35 cellular contexts compared by ENCODE assay signal in the genomic region with DNA sequence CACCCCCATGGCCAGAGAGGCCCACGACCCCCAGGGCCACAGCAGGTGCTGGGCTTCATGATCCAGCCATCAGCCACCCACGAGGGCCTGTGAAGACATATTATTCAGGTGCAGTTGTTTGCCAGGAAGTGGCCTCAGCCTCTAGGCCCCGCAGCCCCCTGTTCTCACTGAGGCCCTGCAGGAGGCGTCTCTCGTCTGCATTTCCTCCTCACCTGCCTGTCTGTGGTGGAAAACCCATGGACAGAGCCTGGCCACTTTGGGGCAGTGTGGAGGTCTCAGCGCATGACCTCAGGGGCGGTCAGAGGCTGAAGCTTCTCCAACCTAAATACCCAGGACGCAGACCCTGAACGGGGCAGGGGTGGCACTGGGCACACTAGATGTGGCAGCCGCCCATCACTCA. TPM values are rescaled to one million over a fixed set of nuclear protein-coding genes. Genes with fewer than 3 reads are reported as not detected.
DNase-seq lines count a peak whose midpoint lies in the region; ATAC-seq and TF ChIP-seq lines count a peak whose summit lies in the region.
"Had no signal": no experiment of that assay in that cellular context is flagged by ENCODE, and none has a peak within 500 bp of the region (broad histone marks: within the 10 kb centered on the region; RNA-seq: fewer than 3 reads in every experiment).

No MANE protein-coding gene starts in this region.

- no peaks in the 10 kb centered on the region for H3F3A ChIP-seq in Loucy (ENCODE audit: low read depth)

- no peaks in the 10 kb centered on the region for H3K9me2 ChIP-seq in Loucy (replicated peaks; ENCODE audit: low read depth, low read length)

- no peak overlapping the region for H3K4me3 Mint-ChIP-seq in activated naive CD8-positive, alpha-beta T cell treated with anti-CD3 and anti-CD28 coated beads, Interleukin-2, amount 10 ng/mL, durations not matched to agents 7 days and 5 days
- H3K4me3 Mint-ChIP-seq in activated naive CD8-positive, alpha-beta T cell treated with anti-CD3 and anti-CD28 coated beads for 36 hours, result no peak overlapping the region
- H3K4me3 Mint-ChIP-seq in endodermal cell, result no peak overlapping the region
- H3K4me3 Mint-ChIP-seq: immature natural killer cell; memory B cell; stimulated activated naive CD8-positive, alpha-beta T cell treated with anti-CD3 and anti-CD28 coated beads, Interleukin-15, Interleukin-2, amounts not matched to agents 100 ng/mL and 50 ng/mL, for 24 hours had no signal

- intact Hi-C loops in spleen (cut with DNase I; ENCODE audit: low total_unique reads) (no loop called here), tibial artery (cut with DNase I; ENCODE audit: low total_unique reads) (no loop called here)

- peaks cover 11% of the 10 kb centered on the region for H3K4me1 Mint-ChIP-seq in activated naive CD8-positive, alpha-beta T cell treated with anti-CD3 and anti-CD28 coated beads, Interleukin-2, amount 10 ng/mL, durations not matched to agents 7 days and 5 days
- peaks cover 3% of the 10 kb centered on the region for H3K4me1 Mint-ChIP-seq in activated naive CD8-positive, alpha-beta T cell treated with anti-CD3 and anti-CD28 coated beads for 36 hours
- H3K4me1 Mint-ChIP-seq in endodermal cell, result peaks cover 8% of the 10 kb centered on the region

- TF ChIP-seq CTCF in Loucy (conservative IDR thresholded peaks at IDR 0.05; ENCODE audit: low read length) (peak; percentile 52), endodermal cell (conservative IDR thresholded peaks at IDR 0.05) (peak; percentile 65), spleen (IDR thresholded peaks at IDR 0.05 in 8 of 11, conservative IDR thresholded peaks at IDR 0.05 in 3 of 11) (no peak), tibial artery (IDR thresholded peaks at IDR 0.05) (no peak)

- no peak for DNase-seq in activated naive CD8-positive, alpha-beta T cell treated with anti-CD3 and anti-CD28 coated beads, Interleukin-2, amount 10 ng/mL, durations not matched to agents 7 days and 5 days
- no peak for DNase-seq in activated naive CD8-positive, alpha-beta T cell treated with anti-CD3 and anti-CD28 coated beads for 36 hours
- DNase-seq in endodermal cell (peak; percentile 83), spleen (peak; percentile 66), C1 segment of cervical spinal cord (lab: John Stamatoyannopoulos, UW) (no peak), HUDEP-2 (lab: John Stamatoyannopoulos, UW; ENCODE audit: unreplicated experiment in 76 of 76) (no peak), tibial artery (no peak)
- DNase-seq: activated CD4-positive, alpha-beta T cell treated with anti-CD3 and anti-CD28 coated beads for 1 hour; activated T-cell treated with anti-CD3 and anti-CD28 coated beads for 4 hours; AML-193; effector CD8-positive, alpha-beta T cell; immature natural killer cell; KBM-7; MM.1S; NCI-H1105 treated with DMSO at 0.1 percent for 48 hours; NCI-H2029; NCI-H524 treated with DMSO at 0.1 percent for 48 hours; PC-9; SHP77 treated with DMSO at 0.1 percent for 48 hours; stimulated activated CD4-positive, alpha-beta T cell treated with anti-CD3 and anti-CD28 coated beads, Interleukin-2, amount 100 ng/mL, for 24 hours; uterus had no signal

- H3K9me3 ChIP-seq in Loucy (ENCODE audit: insufficient read depth, low read depth, low read length), result no peaks in the 10 kb centered on the region
- no peaks in the 10 kb centered on the region for H3K9me3 ChIP-seq in endodermal cell (ENCODE audit: control insufficient read depth, low read length)
- no peaks in the 10 kb centered on the region for H3K9me3 ChIP-seq in spleen
- no peaks in the 10 kb centered on the region for H3K9me3 ChIP-seq in tibial artery
- H3K9me3 ChIP-seq: neutrophil, thoracic aorta, uterus had no signal

- H3K27me3 Mint-ChIP-seq in activated naive CD8-positive, alpha-beta T cell treated with anti-CD3 and anti-CD28 coated beads, Interleukin-2, amount 10 ng/mL, durations not matched to agents 7 days and 5 days, result no peaks in the 10 kb centered on the region
- H3K27me3 Mint-ChIP-seq in activated naive CD8-positive, alpha-beta T cell treated with anti-CD3 and anti-CD28 coated beads for 36 hours, result no peaks in the 10 kb centered on the region
- no peaks in the 10 kb centered on the region for H3K27me3 Mint-ChIP-seq in endodermal cell (ENCODE audit: insufficient read depth)
- H3K27me3 Mint-ChIP-seq: memory B cell; stimulated activated naive CD8-positive, alpha-beta T cell treated with anti-CD3 and anti-CD28 coated beads, Interleukin-15, Interleukin-2, amounts not matched to agents 100 ng/mL and 50 ng/mL, for 24 hours had no signal

- no peaks in the 10 kb centered on the region for H4K20me1 ChIP-seq in Loucy (ENCODE audit: insufficient read depth, low read length, poor library complexity, severe bottlenecking)

- H3K4me1 ChIP-seq in Loucy (ENCODE audit: insufficient read depth, low read length, poor library complexity, severe bottlenecking) (peaks cover 36% of the 10 kb centered on the region), endodermal cell (ENCODE audit: control insufficient read depth, insufficient read depth, low read length) (peaks cover 6% of the 10 kb centered on the region), spleen (no peaks in the 10 kb centered on the region), tibial artery (no peaks in the 10 kb centered on the region)
- H3K4me1 ChIP-seq: uterus had no signal

- H3K36me3 ChIP-seq in Loucy (ENCODE audit: insufficient read depth, low read length) (no peaks in the 10 kb centered on the region), endodermal cell (ENCODE audit: control insufficient read depth, insufficient read depth, low read length) (no peaks in the 10 kb centered on the region), spleen (no peaks in the 10 kb centered on the region), tibial artery (no peaks in the 10 kb centered on the region)
- H3K36me3 ChIP-seq: neutrophil, thoracic aorta, uterus had no signal

- WGBS in endodermal cell (ENCODE audit: insufficient coverage in 1 of 2, insufficient read length in 1 of 2), 2 experiments, result 51 to 67% methylated on average over 4 to 10 of the region's 10 CpGs
- 53 to 63% (median 62%) methylated on average over 9 to 10 of the region's 10 CpGs for WGBS in spleen, 5 donors

- no peaks in the 10 kb centered on the region for H3K9me3 Mint-ChIP-seq in activated naive CD8-positive, alpha-beta T cell treated with anti-CD3 and anti-CD28 coated beads, Interleukin-2, amount 10 ng/mL, durations not matched to agents 7 days and 5 days
- no peaks in the 10 kb centered on the region for H3K9me3 Mint-ChIP-seq in activated naive CD8-positive, alpha-beta T cell treated with anti-CD3 and anti-CD28 coated beads for 36 hours
- no peaks in the 10 kb centered on the region for H3K9me3 Mint-ChIP-seq in endodermal cell
- H3K9me3 Mint-ChIP-seq: immature natural killer cell; memory B cell; stimulated activated naive CD8-positive, alpha-beta T cell treated with anti-CD3 and anti-CD28 coated beads, Interleukin-15, Interleukin-2, amounts not matched to agents 100 ng/mL and 50 ng/mL, for 24 hours had no signal

- H2AFZ ChIP-seq in Loucy (ENCODE audit: low read length), result peak overlapping the region; percentile 82
- H2AFZ ChIP-seq: hepatocyte, PC-9 had no signal

- H3K27ac Mint-ChIP-seq in activated naive CD8-positive, alpha-beta T cell treated with anti-CD3 and anti-CD28 coated beads, Interleukin-2, amount 10 ng/mL, durations not matched to agents 7 days and 5 days, result peak overlapping the region; percentile 88
- no peak overlapping the region for H3K27ac Mint-ChIP-seq in activated naive CD8-positive, alpha-beta T cell treated with anti-CD3 and anti-CD28 coated beads for 36 hours
- peak overlapping the region; percentile 66 for H3K27ac Mint-ChIP-seq in endodermal cell
- H3K27ac Mint-ChIP-seq: immature natural killer cell; memory B cell; stimulated activated naive CD8-positive, alpha-beta T cell treated with anti-CD3 and anti-CD28 coated beads, Interleukin-15, Interleukin-2, amounts not matched to agents 100 ng/mL and 50 ng/mL, for 24 hours had no signal

- no peaks in the 10 kb centered on the region for H3K79me2 ChIP-seq in Loucy (ENCODE audit: insufficient read depth, low read length)
- H3K79me2 ChIP-seq: hepatocyte had no signal

- POLR2A ChIA-PET in activated naive CD8-positive, alpha-beta T cell treated with anti-CD3 and anti-CD28 coated beads, Interleukin-2, amount 10 ng/mL, durations not matched to agents 7 days and 5 days (lab: Charles Lee), result no interaction called here

- TF ChIP-seq POLR2A in spleen (IDR thresholded peaks at IDR 0.05), result no peak

- H3K36me3 Mint-ChIP-seq in activated naive CD8-positive, alpha-beta T cell treated with anti-CD3 and anti-CD28 coated beads, Interleukin-2, amount 10 ng/mL, durations not matched to agents 7 days and 5 days, result no peaks in the 10 kb centered on the region
- no peaks in the 10 kb centered on the region for H3K36me3 Mint-ChIP-seq in activated naive CD8-positive, alpha-beta T cell treated with anti-CD3 and anti-CD28 coated beads for 36 hours
- H3K36me3 Mint-ChIP-seq in endodermal cell (ENCODE audit: low read depth), result no peaks in the 10 kb centered on the region
- H3K36me3 Mint-ChIP-seq: immature natural killer cell, memory B cell had no signal

- H3K4me3 ChIP-seq in Loucy (ENCODE audit: low read length, poor library complexity, severe bottlenecking) (peak overlapping the region; percentile 12), endodermal cell (ENCODE audit: low read length) (no peak overlapping the region), spleen (no peak overlapping the region), tibial artery (no peak overlapping the region)
- H3K4me3 ChIP-seq: coronary artery, hepatocyte, PC-9, thoracic aorta, uterus had no signal

- H3K9ac ChIP-seq in Loucy (ENCODE audit: low read depth, low read length, poor library complexity, severe bottlenecking) (peak overlapping the region; percentile 66), endodermal cell (ENCODE audit: extremely low read depth, low read length, poor library complexity, severe bottlenecking) (no peak overlapping the region)

- H3K27me3 ChIP-seq in Loucy (ENCODE audit: insufficient read depth, low read length, poor library complexity, severe bottlenecking) (no peaks in the 10 kb centered on the region), endodermal cell (ENCODE audit: control insufficient read depth, insufficient read depth, low read length, poor library complexity, severe bottlenecking) (no peaks in the 10 kb centered on the region), spleen (replicated peaks in 1 of 7) (no peaks in the 10 kb centered on the region), tibial artery (peaks cover 0 to 3% of the 10 kb centered on the region in 2 donors)
- H3K27me3 ChIP-seq: hepatocyte, neutrophil, uterus had no signal

- H3K4me2 ChIP-seq in Loucy (ENCODE audit: low read depth, low read length, poor library complexity, severe bottlenecking), result peak overlapping the region; percentile 55
- H3K4me2 ChIP-seq: hepatocyte, PC-9 had no signal

- no peak overlapping the region for H3K27ac ChIP-seq in endodermal cell (ENCODE audit: low read depth, low read length)
- H3K27ac ChIP-seq in spleen, result no peak overlapping the region
- H3K27ac ChIP-seq in tibial artery, result no peak overlapping the region
- H3K27ac ChIP-seq: coronary artery, epithelial cell of prostate, hepatocyte, neutrophil, PC-9, thoracic aorta, uterus had no signal

- ATAC-seq in activated naive CD8-positive, alpha-beta T cell treated with anti-CD3 and anti-CD28 coated beads, Interleukin-2, amount 10 ng/mL, durations not matched to agents 7 days and 5 days (ENCODE audit: low read depth), result peak; percentile 48
- ATAC-seq: HCT116, right cardiac atrium had no signal

RNA-seq across cellular contexts. Expression of gene UROC1, which starts 18.6 kb away (rescaled TPM):
- total RNA-seq in activated naive CD8-positive, alpha-beta T cell treated with anti-CD3 and anti-CD28 coated beads, Interleukin-2, amount 10 ng/mL, durations not matched to agents 7 days and 5 days, result not detected
- total RNA-seq in activated naive CD8-positive, alpha-beta T cell treated with anti-CD3 and anti-CD28 coated beads for 36 hours, result not detected
- total RNA-seq in endodermal cell (not detected), spleen (under 1 TPM in 1 of 7 donors, not detected in 6; 0.16 TPM)
- not detected for polyA plus RNA-seq in endodermal cell (2013, experiment 1 of 2)
- polyA plus RNA-seq in endodermal cell (2013, experiment 2 of 2), result not detected
- polyA plus RNA-seq in spleen, result under 1 TPM; 0.02 to 0.03 (median 0.02) TPM
- total RNA-seq: A673; cardiac septum; G401; PC-9; right cardiac atrium; T-helper 2 cell treated with Interferon-gamma antibody and Interleukin-4, amounts not matched to agents 100 ng/mL and 5 ng/mL, for 36 hours; thoracic aorta had no signal
- polyA plus RNA-seq: immature natural killer cell, right cardiac atrium had no signal

RNA-seq across cellular contexts. Expression of gene ZXDC, which starts 23.2 kb away (rescaled TPM):
- 10 to 100 TPM; 34.7 to 34.9 TPM for total RNA-seq in activated naive CD8-positive, alpha-beta T cell treated with anti-CD3 and anti-CD28 coated beads, Interleukin-2, amount 10 ng/mL, durations not matched to agents 7 days and 5 days
- total RNA-seq in activated naive CD8-positive, alpha-beta T cell treated with anti-CD3 and anti-CD28 coated beads for 36 hours, result 10 to 100 TPM; 18.7 to 19.3 TPM
- total RNA-seq in endodermal cell (10 to 100 TPM; 30.5 to 31.6 TPM), spleen (10 to 100 TPM; 32.4 to 75.3 (median 50.0) TPM)
- polyA plus RNA-seq in endodermal cell (2013, experiment 1 of 2), result 22.5 TPM
- 21.5 TPM for polyA plus RNA-seq in endodermal cell (2013, experiment 2 of 2)
- polyA plus RNA-seq in spleen, result 10 to 100 TPM in 2 of 3 donors, 1 to 10 TPM in 1; 7.5 to 14.6 (median 13.2) TPM

RNA-seq across cellular contexts. Expression of gene CHST13, which starts 25.0 kb away (rescaled TPM):
- total RNA-seq in activated naive CD8-positive, alpha-beta T cell treated with anti-CD3 and anti-CD28 coated beads, Interleukin-2, amount 10 ng/mL, durations not matched to agents 7 days and 5 days, result under 1 TPM in 1 of 2 experiments, not detected in 1; 0.28 TPM
- total RNA-seq in activated naive CD8-positive, alpha-beta T cell treated with anti-CD3 and anti-CD28 coated beads for 36 hours, result not detected
- total RNA-seq in endodermal cell, result 1 to 10 TPM; 1.6 to 6.7 TPM
- polyA plus RNA-seq in endodermal cell (2013, experiment 1 of 2), result 0.64 TPM
- 0.37 TPM for polyA plus RNA-seq in endodermal cell (2013, experiment 2 of 2)
- 10 to 100 TPM in 1 of 7 donors, 1 to 10 TPM in 6; 2.4 to 11.2 (median 5.6) TPM for total RNA-seq in spleen
- polyA plus RNA-seq in spleen, result 1 to 10 TPM in 2 of 3 donors, under 1 TPM in 1; 0.26 to 1.8 (median 1.0) TPM
- total RNA-seq: A673; T-helper 2 cell treated with Interferon-gamma antibody and Interleukin-4, amounts not matched to agents 100 ng/mL and 5 ng/mL, for 36 hours; thoracic aorta had no signal

RNA-seq across cellular contexts. Expression of gene C3orf22, which starts 59.8 kb away (rescaled TPM):
- not detected for total RNA-seq in activated naive CD8-positive, alpha-beta T cell treated with anti-CD3 and anti-CD28 coated beads, Interleukin-2, amount 10 ng/mL, durations not matched to agents 7 days and 5 days
- total RNA-seq in activated naive CD8-positive, alpha-beta T cell treated with anti-CD3 and anti-CD28 coated beads for 36 hours, result not detected
- total RNA-seq in endodermal cell (not detected), spleen (not detected)
- not detected for polyA plus RNA-seq in endodermal cell (2013, experiment 1 of 2)
- polyA plus RNA-seq in endodermal cell (2013, experiment 2 of 2), result not detected
- polyA plus RNA-seq in spleen, result not detected
- total RNA-seq: A673; cardiac septum; G401; hepatocyte; PC-9; right cardiac atrium; T-helper 2 cell treated with Interferon-gamma antibody and Interleukin-4, amounts not matched to agents 100 ng/mL and 5 ng/mL, for 36 hours; thoracic aorta; uterus had no signal
- polyA plus RNA-seq: hepatocyte, immature natural killer cell, right cardiac atrium had no signal

Comparison
In these comparisons a context has a peak if more than half of its experiments do, and no peak if none do; other contexts are left out.
1. DNase-seq: peak in endodermal cell (single experiment) and spleen (single experiment); none in activated naive CD8-positive, alpha-beta T cell treated with anti-CD3 and anti-CD28 coated beads, Interleukin-2, amount 10 ng/mL, durations not matched to agents 7 days and 5 days (single experiment), activated naive CD8-positive, alpha-beta T cell treated with anti-CD3 and anti-CD28 coated beads for 36 hours (single experiment), C1 segment of cervical spinal cord (0 of 14), HUDEP-2 (0 of 76) and tibial artery (0 of 2).
2. CTCF ChIP-seq: peak in Loucy (single experiment) and endodermal cell (single experiment); none in spleen (0 of 11) and tibial artery (0 of 2).